21 cellular contexts compared by ENCODE assay signal in the genomic region with DNA sequence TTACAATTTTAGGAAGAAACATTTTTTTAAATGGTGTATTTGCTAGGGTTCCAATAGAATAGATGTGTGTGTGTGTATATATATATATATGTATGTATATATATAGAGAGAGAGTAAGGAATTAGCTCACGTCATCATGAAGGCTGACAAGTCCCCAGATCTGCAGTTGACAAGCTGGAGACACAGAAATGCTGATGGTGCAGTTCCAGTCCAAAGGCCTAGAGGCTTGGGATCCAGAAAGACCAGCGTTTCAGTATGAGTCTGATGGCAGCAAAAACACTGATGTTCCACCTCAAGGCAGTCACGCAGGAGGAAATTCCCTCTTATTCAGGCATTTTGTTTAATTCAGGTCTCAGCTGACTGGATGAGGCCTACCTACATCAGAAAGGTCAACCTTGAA.
"Had no signal": no experiment of that assay in that cellular context is flagged by ENCODE, and none has a peak within 500 bp of the region (broad histone marks: within the 10 kb centered on the region; RNA-seq: fewer than 3 reads in every experiment).

No MANE protein-coding gene starts in this region.

- H3K4me3 ChIP-seq: MG63 had no signal

- H3K36me3 ChIP-seq: MG63 had no signal

- H3K9me3 ChIP-seq: MG63 had no signal

- FAIRE-seq: RCC 7860 had no signal

- H3K27ac ChIP-seq: RWPE1 had no signal

- DNase-seq: Karpas-422, KG1, MG63, NCI-H1092 treated with DMSO at 0.1 percent for 48 hours, NCI-H1436, NCI-H187, NCI-H2029, NCI-H2081 treated with DMSO at 0.1 percent for 48 hours, NCI-H2171, NCI-H226, NCI-H446, NCI-H510A, NCI-H524 treated with DMSO at 0.1 percent for 48 hours, NCI-H69, NCI-H774, SHP77, SW 1271, T-cell had no signal

- ATAC-seq: SK-N-SH treated with all-trans-retinoic acid at 6 μM for 48 hours, T-cell had no signal

- H3K27me3 ChIP-seq: MG63 had no signal
